In the genomic region with DNA sequence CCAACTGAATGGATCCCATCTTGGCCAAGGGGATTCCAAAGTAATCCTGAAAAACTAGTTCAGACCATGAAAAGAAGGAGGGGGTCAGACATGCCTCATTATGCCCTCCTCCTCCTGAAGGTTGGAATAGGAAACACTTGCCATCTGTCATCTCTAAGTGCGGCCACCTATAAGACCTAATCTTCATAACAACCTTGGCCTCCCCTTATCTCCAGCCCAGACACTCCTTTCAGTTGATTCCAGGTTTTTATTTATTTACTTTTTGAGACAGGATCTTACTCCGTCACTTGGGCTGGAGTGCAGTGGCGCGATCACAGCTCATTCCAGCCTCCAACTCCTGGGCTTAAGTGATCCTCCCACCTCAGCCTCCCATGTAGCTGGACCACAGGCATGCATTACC, we compare ENCODE assay signal across 23 cellular contexts. TPM values are rescaled to one million over a fixed set of nuclear protein-coding genes. Genes with fewer than 3 reads are reported as not detected.
A peak's percentile ranks its signal among the peaks of the same experiment; 100 is the strongest.
DNase-seq lines count a peak whose midpoint lies in the region; ATAC-seq, FAIRE-seq and TF ChIP-seq lines count a peak whose summit lies in the region.
"Had no signal": no experiment of that assay in that cellular context is flagged by ENCODE, and none has a peak within 500 bp of the region (broad histone marks: within the 10 kb centered on the region; RNA-seq: fewer than 3 reads in every experiment).

No MANE protein-coding gene starts in this region.

- CTCF ChIA-PET in K562 (lab: Yijun Ruan, JAX; ENCODE audit: low intra/inter-chr PET ratio) = no interaction called here

- H3K9me3 Mint-ChIP-seq in stimulated activated effector memory CD8-positive, alpha-beta T cell treated with anti-CD3 and anti-CD28 coated beads, Interleukin-12 subunit alpha, Interleukin-12 subunit beta, amount 100 ng/mL, for 72 hours = no peaks in the 10 kb centered on the region
- H3K9me3 Mint-ChIP-seq: CD4-positive, alpha-beta memory T cell; HFFc6; IgD-negative memory B cell had no signal

- H3K27ac ChIP-seq in K562 (ENCODE audit: extremely low read depth, low read depth, low read length) = no peak overlapping the region
- H3K27ac ChIP-seq: BLaER1 had no signal

- H3K27ac Mint-ChIP-seq in stimulated activated effector memory CD8-positive, alpha-beta T cell treated with anti-CD3 and anti-CD28 coated beads, Interleukin-12 subunit alpha, Interleukin-12 subunit beta, amount 100 ng/mL, for 72 hours = peak overlapping the region; percentile 6
- H3K27ac Mint-ChIP-seq: HFFc6 had no signal

- TF ChIP-seq EP300 in K562 (IDR thresholded peaks at IDR 0.05; ENCODE audit: low read length) = no peak

- DNase-seq in DMS 273 (lab: John Stamatoyannopoulos, UW; ENCODE audit: unreplicated experiment) = peak; percentile 61
- DNase-seq in DMS 273 treated with DMSO at 0.1 percent for 48 hours (lab: John Stamatoyannopoulos, UW) = peak; percentile 49
- no peak for DNase-seq in K562 (ENCODE audit: extremely low read depth in 1 of 4, low spot score in 3 of 4)
- no peak for DNase-seq in stimulated activated effector memory CD8-positive, alpha-beta T cell treated with anti-CD3 and anti-CD28 coated beads, Interleukin-12 subunit alpha, Interleukin-12 subunit beta, amount 100 ng/mL, for 72 hours (ENCODE audit: low spot score in 2 of 2)
- DNase-seq in stimulated activated CD4-positive, alpha-beta T cell treated with anti-CD3 and anti-CD28 coated beads, Interleukin-4, amount 100 ng/mL, for 24 hours = no peak
- no peak for DNase-seq in CD1c-positive myeloid dendritic cell (ENCODE audit: extremely low spot score)
- DNase-seq in 8988T = no peak
- DNase-seq: ACHN; Caco-2; CD4-positive, alpha-beta memory T cell; DMS153; GDM1; H7; HFFc6; Karpas-422; NCI-H1694 treated with DMSO at 0.1 percent for 48 hours; NCI-H774; OCI-M1 had no signal

- POLR2A ChIA-PET in K562 (lab: Yijun Ruan, JAX) = interaction anchor here (0.6 kb wide), 1 partner anchor 12 kb away, joined by 3 read pairs; no protein-coding TSS in a partner anchor

- in situ Hi-C loops in K562 (cut with MboI) = no loop called here

- no peak overlapping the region for H2AFZ ChIP-seq in K562 (ENCODE audit: low read depth, low read length)

- peaks cover 49% of the 10 kb centered on the region for H3K79me2 ChIP-seq in K562 (ENCODE audit: control insufficient read depth, insufficient read depth, low read length)

- peaks cover 8% of the 10 kb centered on the region for H4K20me1 ChIP-seq in K562 (replicated peaks; ENCODE audit: control insufficient read depth, insufficient read depth, low read length)

- 77% methylated on average over 4 of the region's 4 CpGs for WGBS in K562 (ENCODE audit: insufficient coverage, low coverage, missing lambda C conversion rate)

- no peak for TF ChIP-seq RAD21 in K562 (CRISPR knock-in tag; conservative IDR thresholded peaks at IDR 0.05 in 1 of 2, IDR thresholded peaks at IDR 0.05 in 1 of 2)

- no TSS peak for BruUV-seq in K562 (replicated peaks; lab: Mats Ljungman, UMichigan)

- no peak for TF ChIP-seq POLR2A in K562 (conservative IDR thresholded peaks at IDR 0.05)

- FAIRE-seq in K562 (lab: Jason Lieb, UNC) = no peak
- FAIRE-seq: GM18507, GM19239 had no signal

- peaks cover under 1% of the 10 kb centered on the region for H3K9me1 ChIP-seq in K562 (ENCODE audit: control insufficient read depth, insufficient read depth, low read length)

- H3K4me2 ChIP-seq in K562 (ENCODE audit: insufficient read depth, low read length) = no peak overlapping the region
- H3K4me2 ChIP-seq: BLaER1 had no signal

- H3K36me3 Mint-ChIP-seq in stimulated activated effector memory CD8-positive, alpha-beta T cell treated with anti-CD3 and anti-CD28 coated beads, Interleukin-12 subunit alpha, Interleukin-12 subunit beta, amount 100 ng/mL, for 72 hours = peaks cover 37% of the 10 kb centered on the region

- no peak overlapping the region for H3K9ac ChIP-seq in K562 (ENCODE audit: insufficient read depth in 1 of 2, low read depth in 2 of 2, low read length in 2 of 2)
- H3K9ac ChIP-seq: BLaER1 had no signal

- no peak overlapping the region for H3K4me3 ChIP-seq in K562
- H3K4me3 ChIP-seq: BLaER1 had no signal

- no peak for TF ChIP-seq CTCF in K562 (IDR thresholded peaks at IDR 0.05 in 2 of 3, conservative IDR thresholded peaks at IDR 0.05 in 1 of 3; ENCODE audit: insufficient read depth in 2 of 3, low read depth in 1 of 3, low read length in 3 of 3)

- peaks cover 56% of the 10 kb centered on the region for H3K36me3 ChIP-seq in K562 (ENCODE audit: control insufficient read depth, insufficient read depth, low read length)

- H3K27me3 ChIP-seq in K562 (ENCODE audit: control insufficient read depth in 2 of 2, insufficient read depth in 2 of 2, low read length in 2 of 2) = no peaks in the 10 kb centered on the region
- H3K27me3 ChIP-seq: BLaER1 had no signal

- ATAC-seq in K562 = peak; percentile 30; the same call in 2 of the 3 replicates
- no peak for ATAC-seq in stimulated activated effector memory CD8-positive, alpha-beta T cell treated with anti-CD3 and anti-CD28 coated beads, Interleukin-12 subunit alpha, Interleukin-12 subunit beta, amount 100 ng/mL, for 72 hours
- ATAC-seq: Right ventricle myocardium inferior had no signal

- peaks cover 10 to 21% of the 10 kb centered on the region in 2 experiments; a peak in 4 of 5 replicates for H3K4me1 ChIP-seq in K562 (replicated peaks in 1 of 2; ENCODE audit: control insufficient read depth in 2 of 2, insufficient read depth in 2 of 2, low read length in 2 of 2)
- H3K4me1 ChIP-seq: BLaER1, Caco-2 had no signal

- intact Hi-C loops in K562 (cut with micrococcal nuclease) = no loop called here

- no peak overlapping the region for H3K4me3 Mint-ChIP-seq in stimulated activated effector memory CD8-positive, alpha-beta T cell treated with anti-CD3 and anti-CD28 coated beads, Interleukin-12 subunit alpha, Interleukin-12 subunit beta, amount 100 ng/mL, for 72 hours
- H3K4me3 Mint-ChIP-seq: CD4-positive, alpha-beta memory T cell; HFFc6; IgD-negative memory B cell had no signal

- H3K9me3 ChIP-seq in K562 (replicated peaks; ENCODE audit: control insufficient read depth, insufficient read depth, low read depth, low read length) = no peaks in the 10 kb centered on the region
- H3K9me3 ChIP-seq: BLaER1, Caco-2 had no signal

- peaks cover 22% of the 10 kb centered on the region for H3K4me1 Mint-ChIP-seq in stimulated activated effector memory CD8-positive, alpha-beta T cell treated with anti-CD3 and anti-CD28 coated beads, Interleukin-12 subunit alpha, Interleukin-12 subunit beta, amount 100 ng/mL, for 72 hours

TF ChIP-seq in K562, 482 proteins besides CTCF, POLR2A, EP300 and RAD21 (continues in another document):
- TF ChIP-seq DPF2 (IDR thresholded peaks at IDR 0.05) (peak; percentile 25; the same call in 1 of the 2 replicates), ARID1B (IDR thresholded peaks at IDR 0.05) (0 out of 2 replicates have a peak, but pooled peaks have one; percentile 29)

RNA-seq across cellular contexts. Expression of a gene that starts 19.7 kb away (rescaled TPM):
- total RNA-seq in K562 (2011; cell fraction: chromatin; rRNA removed; ENCODE audit: low replicate concordance) = 76.1 and 128 TPM in 2 replicates
- 57.5 and 65.0 TPM in 2 replicates for total RNA-seq in K562 (2011; cell fraction: nucleolus; rRNA removed)
- 47.6 and 53.5 TPM in 2 replicates for total RNA-seq in K562 (2011; cell fraction: nucleoplasm; rRNA removed)
- total RNA-seq in K562 (2014; rRNA removed) (40.9 and 49.6 TPM in 2 replicates), K562 (2014; rRNA removed; fragmentation: Illumina TruSeq; extraction: Trizol) (30.7 and 32.7 TPM in 2 replicates), K562 (2015; rRNA removed; fragmentation: Illumina TruSeq; extraction: Trizol) (32.5 and 33.2 TPM in 2 replicates), K562 (2021) (37.3 and 41.3 TPM in 2 replicates)
- polyA plus RNA-seq in K562 (2011; rRNA removed) (32.1 and 36.8 TPM in 2 replicates), K562 (2014; fragmentation: Illumina TruSeq; extraction: Trizol) (32.6 and 36.8 TPM in 2 replicates), K562 (2014; fragmentation: Nextera tagmentation; extraction: Ambion mirVana) (1 to 10 TPM; 2.5 to 4.4 TPM), K562 (2014; rRNA removed) (24.9 and 33.0 TPM in 2 replicates)
- polyA plus RNA-seq in K562 (2011; cell fraction: cytosol; rRNA removed) = 38.5 and 42.9 TPM in 2 replicates
- polyA plus RNA-seq in K562 (2011; cell fraction: nucleus; rRNA removed) = 32.8 and 52.6 TPM in 2 replicates
- polyA plus RNA-seq in K562 (2012) = 28.7 and 32.4 TPM in 2 replicates
- polyA minus RNA-seq in K562 (2011; rRNA and poly(A)+ RNA removed) = 33.3 and 35.8 TPM in 2 replicates
- 21.2 TPM in 2 replicates for polyA minus RNA-seq in K562 (2011; cell fraction: cytosol; rRNA and poly(A)+ RNA removed)
- polyA minus RNA-seq in K562 (2011; cell fraction: nucleus; rRNA and poly(A)+ RNA removed) = 38.6 and 53.3 TPM in 2 replicates

RNA-seq across cellular contexts. Expression of a gene that starts 19.9 kb away (rescaled TPM):
- 49.8 and 198 TPM in 2 replicates for total RNA-seq in K562 (2011; cell fraction: chromatin; rRNA removed; ENCODE audit: low replicate concordance)
- total RNA-seq in K562 (2011; cell fraction: nucleolus; rRNA removed) = 191 and 200 TPM in 2 replicates
- 67.6 and 91.5 TPM in 2 replicates for total RNA-seq in K562 (2011; cell fraction: nucleoplasm; rRNA removed)
- total RNA-seq in K562 (2014; rRNA removed) = 39.6 and 52.8 TPM in 2 replicates
- 19.5 and 20.3 TPM in 2 replicates for total RNA-seq in K562 (2014; rRNA removed; fragmentation: Illumina TruSeq; extraction: Trizol)
- total RNA-seq in K562 (2015; rRNA removed; fragmentation: Illumina TruSeq; extraction: Trizol) = 30.3 and 33.9 TPM in 2 replicates
- 41.7 and 42.6 TPM in 2 replicates for total RNA-seq in K562 (2021)
- 23.4 and 29.2 TPM in 2 replicates for polyA plus RNA-seq in K562 (2011; rRNA removed)
- 30.5 and 75.3 TPM in 2 replicates for polyA plus RNA-seq in K562 (2011; cell fraction: cytosol; rRNA removed)
- polyA plus RNA-seq in K562 (2011; cell fraction: nucleus; rRNA removed) = 80.7 and 138 TPM in 2 replicates
- polyA plus RNA-seq in K562 (2012) = 22.6 and 23.5 TPM in 2 replicates
- 22.0 and 26.6 TPM in 2 replicates for polyA plus RNA-seq in K562 (2014; fragmentation: Illumina TruSeq; extraction: Trizol)
- polyA plus RNA-seq in K562 (2014; fragmentation: Nextera tagmentation; extraction: Ambion mirVana) = 1 to 10 TPM; 1.4 to 3.0 TPM
- 31.7 and 34.7 TPM in 2 replicates for polyA plus RNA-seq in K562 (2014; rRNA removed)
- 26.8 and 39.5 TPM in 2 replicates for polyA minus RNA-seq in K562 (2011; rRNA and poly(A)+ RNA removed)
- 16.2 and 28.8 TPM in 2 replicates for polyA minus RNA-seq in K562 (2011; cell fraction: cytosol; rRNA and poly(A)+ RNA removed)
- 148 and 159 TPM in 2 replicates for polyA minus RNA-seq in K562 (2011; cell fraction: nucleus; rRNA and poly(A)+ RNA removed)

Comparison
In these comparisons a context has a peak if more than half of its experiments do, and no peak if none do; other contexts are left out.
1. DNase-seq: peak in DMS 273 (single experiment) and DMS 273 treated with DMSO at 0.1 percent for 48 hours (single experiment); none in K562 (0 of 4), stimulated activated effector memory CD8-positive, alpha-beta T cell treated with anti-CD3 and anti-CD28 coated beads, Interleukin-12 subunit alpha, Interleukin-12 subunit beta, amount 100 ng/mL, for 72 hours (0 of 2), stimulated activated CD4-positive, alpha-beta T cell treated with anti-CD3 and anti-CD28 coated beads, Interleukin-4, amount 100 ng/mL, for 24 hours (single experiment), CD1c-positive myeloid dendritic cell (single experiment) and 8988T (single experiment).